Comparison of ENCODE assay signal across 1 cellular context in genomic region chr15:65081758-65082157, GRCh38.
A peak's percentile ranks its signal among the peaks of the same experiment; 100 is the strongest.
TF ChIP-seq lines count a peak whose summit lies in the region.

No MANE protein-coding gene starts in this region.

TF ChIP-seq in HepG2, 621 proteins besides CTCF, POLR2A, EP300 and RAD21:
- TF ChIP-seq ZNF652 (CRISPR knock-in tag; IDR thresholded peaks at IDR 0.05; ENCODE audit: borderline replicate concordance, low read depth), result no peak
- TF ChIP-seq ATF7 (IDR thresholded peaks at IDR 0.05), result no peak
- 0 out of 2 replicates have a peak, but pooled peaks have one; percentile 38 for TF ChIP-seq ATF7 (CRISPR knock-in tag; IDR thresholded peaks at IDR 0.05)
- TF ChIP-seq MIXL1 (CRISPR knock-in tag; IDR thresholded peaks at IDR 0.05), result no peak
- TF ChIP-seq GTF3A (CRISPR knock-in tag; conservative IDR thresholded peaks at IDR 0.05), result 0 out of 2 replicates have a peak, but pooled peaks have one; percentile 53
- TF ChIP-seq HMGXB4 (CRISPR knock-in tag; IDR thresholded peaks at IDR 0.05; ENCODE audit: borderline replicate concordance in 1 of 2, low read depth in 1 of 2), result no peak
